In the genomic region with DNA sequence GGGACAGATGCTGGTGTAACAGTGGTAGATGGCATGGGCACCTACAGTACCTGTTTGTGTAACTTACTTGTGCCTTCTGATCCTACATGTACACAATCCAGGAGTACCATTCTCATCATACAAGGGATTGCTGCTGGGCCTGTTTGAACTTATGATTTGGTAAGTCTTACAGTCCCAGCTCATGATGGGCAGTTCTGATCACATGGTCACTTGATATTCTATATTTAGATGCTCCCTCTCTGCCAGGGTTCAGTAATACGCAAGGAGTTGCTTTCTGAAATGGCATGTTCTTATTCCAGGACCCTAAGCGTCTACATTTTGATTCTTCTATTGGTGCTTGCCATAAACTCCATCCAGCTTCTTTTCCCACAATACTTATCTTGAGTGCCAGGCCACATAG, we compare ENCODE assay signal across 19 cellular contexts.
"Had no signal": no experiment of that assay in that cellular context is flagged by ENCODE, and none has a peak within 500 bp of the region (broad histone marks: within the 10 kb centered on the region; RNA-seq: fewer than 3 reads in every experiment).

No MANE protein-coding gene starts in this region.

- H3K4me3 ChIP-seq: K562, SJCRH30 had no signal

- DNase-seq: Kasumi-1, MM.1S, NCI-H1092 treated with DMSO at 0.1 percent for 48 hours, NCI-H1436, NCI-H187, NCI-H2029, NCI-H2081 treated with DMSO at 0.1 percent for 48 hours, NCI-H2171 treated with DMSO at 0.1 percent for 48 hours, NCI-H510A, NCI-H524 treated with DMSO at 0.1 percent for 48 hours, NCI-H69, NCI-H774, RPMI8226, SHP77 treated with DMSO at 0.1 percent for 48 hours, SJCRH30 had no signal

- H3K27ac ChIP-seq: HL-60, KMS-11, SJCRH30 had no signal

- H3K9me3 ChIP-seq: SJCRH30 had no signal

- ATAC-seq: K562, SK-N-SH treated with all-trans-retinoic acid at 6 μM for 48 hours had no signal

- H3K36me3 ChIP-seq: SJCRH30 had no signal

- H3K27me3 ChIP-seq: SJCRH30 had no signal
